In the genomic region with DNA sequence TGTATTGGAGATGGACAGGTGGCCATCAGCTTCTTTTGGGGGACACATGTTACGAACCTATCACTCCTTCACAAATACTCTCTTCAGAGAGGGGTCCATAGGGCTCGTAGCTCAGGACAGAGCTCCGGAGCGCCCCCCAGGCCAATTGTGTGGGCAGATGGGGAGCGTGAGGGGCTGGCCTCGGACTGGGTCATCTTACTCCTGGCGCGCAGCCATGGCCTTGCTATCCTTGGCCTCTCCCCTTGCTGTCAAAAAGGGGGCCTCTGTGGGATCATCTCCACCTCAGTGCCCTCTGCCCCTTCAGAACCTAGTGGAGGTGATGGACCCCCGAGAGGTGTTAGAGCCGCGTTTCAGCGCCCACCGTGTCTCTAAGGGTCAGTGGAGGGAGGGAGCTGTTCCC, we compare ENCODE assay signal across 24 cellular contexts.
"Had no signal": no experiment of that assay in that cellular context is flagged by ENCODE, and none has a peak within 500 bp of the region (broad histone marks: within the 10 kb centered on the region; RNA-seq: fewer than 3 reads in every experiment).

No MANE protein-coding gene starts in this region.

- H3K4me3 Mint-ChIP-seq: dendritic cell treated with granulocyte-macrophage colony-stimulating factor and Interleukin-4, amounts not matched to agents 40 ng/mL and 50 ng/mL, for 4 days; effector memory CD8-positive, alpha-beta T cell; endodermal cell; mesothelial cell of epicardium had no signal

- H3K4me1 ChIP-seq: colonic mucosa, gastrocnemius medialis, heart right ventricle, left lung, lower lobe of right lung had no signal

- H3K9me3 Mint-ChIP-seq: dendritic cell treated with granulocyte-macrophage colony-stimulating factor and Interleukin-4, amounts not matched to agents 40 ng/mL and 50 ng/mL, for 4 days; effector memory CD8-positive, alpha-beta T cell; endodermal cell; mesothelial cell of epicardium had no signal

- H3K9me3 ChIP-seq: colonic mucosa, esophagus squamous epithelium, gastrocnemius medialis, heart right ventricle, left lung, lower lobe of right lung, mucosa of descending colon had no signal

- H3K4me3 ChIP-seq: colonic mucosa, esophagus squamous epithelium, gastrocnemius medialis, heart right ventricle, left lung, lower lobe of right lung, mucosa of descending colon had no signal

- H3K27ac Mint-ChIP-seq: dendritic cell treated with granulocyte-macrophage colony-stimulating factor and Interleukin-4, amounts not matched to agents 40 ng/mL and 50 ng/mL, for 4 days; effector memory CD8-positive, alpha-beta T cell; endodermal cell; mesothelial cell of epicardium had no signal

- ATAC-seq: effector memory CD8-positive, alpha-beta T cell; esophagus mucosa; gastrocnemius medialis; heart right ventricle; left cardiac atrium; left lung; left ventricle myocardium superior; lower lobe of right lung; mucosa of descending colon had no signal

- DNase-seq: colonic mucosa; cortex of kidney; effector CD8-positive, alpha-beta T cell; effector memory CD8-positive, alpha-beta T cell; endodermal cell; erythroblast; esophagus squamous epithelium; foreskin fibroblast; foreskin melanocyte; gastrocnemius medialis; glutamatergic neuron; head of caudate nucleus; heart right ventricle; hippocampal formation; left cardiac atrium; left ventricle myocardium superior; lower lobe of right lung; mesenchymal stem cell; mucosa of descending colon had no signal

- H3K27me3 Mint-ChIP-seq: dendritic cell treated with granulocyte-macrophage colony-stimulating factor and Interleukin-4, amounts not matched to agents 40 ng/mL and 50 ng/mL, for 4 days had no signal

- H3K27me3 ChIP-seq: colonic mucosa, gastrocnemius medialis, left lung had no signal

- H3K36me3 ChIP-seq: colonic mucosa, esophagus squamous epithelium, gastrocnemius medialis, heart right ventricle, left lung, lower lobe of right lung had no signal

- H3K36me3 Mint-ChIP-seq: mesothelial cell of epicardium had no signal

- H3K27ac ChIP-seq: colonic mucosa, epithelial cell of prostate, esophagus squamous epithelium, gastrocnemius medialis, heart right ventricle, left lung, lower lobe of right lung had no signal
